ENCODE assay signal across 33 cellular contexts in genomic region chr18:2390158-2390557, GRCh38.
"Had no signal": no experiment of that assay in that cellular context is flagged by ENCODE, and none has a peak within 500 bp of the region (broad histone marks: within the 10 kb centered on the region; RNA-seq: fewer than 3 reads in every experiment).

No MANE protein-coding gene starts in this region.

- H3K36me3 Mint-ChIP-seq: activated naive CD8-positive, alpha-beta T cell treated with anti-CD3 and anti-CD28 coated beads for 36 hours had no signal

- H3K27me3 ChIP-seq: adrenal gland, body of pancreas, esophagus muscularis mucosa, gastroesophageal sphincter, heart right ventricle, hepatocyte had no signal

- H3K4me2 ChIP-seq: hepatocyte had no signal

- H3K27ac ChIP-seq: adrenal gland, body of pancreas, esophagus muscularis mucosa, gastroesophageal sphincter, heart right ventricle, hepatocyte, WERI-Rb-1 had no signal

- DNase-seq: activated B cell treated with CpG ODN at 0.5 μM for 24 hours; activated CD4-positive, alpha-beta T cell treated with anti-CD3 and anti-CD28 coated beads for 48 hours; activated CD4-positive, alpha-beta T cell treated with anti-CD3 and anti-CD28 coated beads, Interleukin-2, amount 50 U/mL, for 1 hour; activated CD4-positive, alpha-beta T cell treated with anti-CD3 and anti-CD28 coated beads, Interleukin-2, amount 50 U/mL, for 48 hours; activated CD8-positive, alpha-beta memory T cell treated with anti-CD3 and anti-CD28 coated beads for 24 hours; activated CD8-positive, alpha-beta T cell treated with anti-CD3 and anti-CD28 coated beads for 36 hours; activated effector memory CD4-positive, alpha-beta T cell treated with anti-CD3 and anti-CD28 coated beads, Interleukin-2, amount 50 U/mL, for 16 hours; activated naive CD4-positive, alpha-beta T cell treated with anti-CD3 and anti-CD28 coated beads for 36 hours; activated naive CD8-positive, alpha-beta T cell treated with anti-CD3 and anti-CD28 coated beads for 36 hours; activated naive CD8-positive, alpha-beta T cell treated with anti-CD3 and anti-CD28 coated beads, Interleukin-2, amount 50 U/mL, for 24 hours; activated T-cell treated with anti-CD3 and anti-CD28 coated beads, Interleukin-2, amount 50 U/mL, for 48 hours; adrenal gland; amygdala; aorta; body of pancreas; caudate nucleus; cortex of kidney; dermis blood vessel endothelial cell; effector CD4-positive, alpha-beta T cell; effector memory CD8-positive, alpha-beta T cell; foreskin melanocyte; heart right ventricle; T1000; WERI-Rb-1 had no signal

- H3K4me1 ChIP-seq: adrenal gland, body of pancreas, esophagus muscularis mucosa, gastroesophageal sphincter, heart right ventricle had no signal

- H3K4me1 Mint-ChIP-seq: activated B cell treated with CpG ODN at 0.5 μM for 24 hours; activated naive CD4-positive, alpha-beta T cell treated with anti-CD3 and anti-CD28 coated beads, Interleukin-2, amount 50 U/mL, for 24 hours; activated naive CD8-positive, alpha-beta T cell treated with anti-CD3 and anti-CD28 coated beads for 36 hours; activated naive CD8-positive, alpha-beta T cell treated with anti-CD3 and anti-CD28 coated beads, Interleukin-2, amount 50 U/mL, for 24 hours had no signal

- H3K79me2 ChIP-seq: hepatocyte had no signal

- H3K4me3 ChIP-seq: adrenal gland, body of pancreas, esophagus muscularis mucosa, gastroesophageal sphincter, heart right ventricle, hepatocyte had no signal

- H2AFZ ChIP-seq: hepatocyte had no signal

- H3K9me3 ChIP-seq: body of pancreas had no signal

- H3K36me3 ChIP-seq: adrenal gland, esophagus muscularis mucosa, gastroesophageal sphincter, heart right ventricle, WERI-Rb-1 had no signal

- H3K27ac Mint-ChIP-seq: activated B cell treated with CpG ODN at 0.5 μM for 24 hours; activated CD8-positive, alpha-beta T cell treated with anti-CD3 and anti-CD28 coated beads for 36 hours; activated naive CD4-positive, alpha-beta T cell treated with anti-CD3 and anti-CD28 coated beads for 36 hours; activated naive CD4-positive, alpha-beta T cell treated with anti-CD3 and anti-CD28 coated beads, Interleukin-2, amount 50 U/mL, for 24 hours; activated naive CD8-positive, alpha-beta T cell treated with anti-CD3 and anti-CD28 coated beads for 36 hours; activated naive CD8-positive, alpha-beta T cell treated with anti-CD3 and anti-CD28 coated beads, Interleukin-2, amount 50 U/mL, for 24 hours; activated T-helper 1 cell treated with anti-CD3 and anti-CD28 coated beads, Interleukin-12 subunit alpha, Interleukin-12 subunit beta, Interleukin-2, Interleukin-4 antibody, amounts not matched to agents 30 ng/mL and 10 ng/mL and 1 ng/mL, durations not matched to agents 14 hours and 24 hours and 36 hours; activated T-helper 2 cell treated with anti-CD3 and anti-CD28 coated beads, Interferon-gamma antibody, Interleukin-2, Interleukin-4, amounts not matched to agents 10 μg/mL and 5 μg/mL and 100 μg/mL, durations not matched to agents 14 hours and 24 hours and 36 hours; effector memory CD8-positive, alpha-beta T cell; T-helper 2 cell treated with Interferon-gamma antibody and Interleukin-4, amounts not matched to agents 5 μg/mL and 100 μg/mL, for 36 hours had no signal

- FAIRE-seq: colon had no signal

- H3K9me3 Mint-ChIP-seq: activated T-helper 1 cell treated with anti-CD3 and anti-CD28 coated beads, Interleukin-12 subunit alpha, Interleukin-12 subunit beta, Interleukin-2, Interleukin-4 antibody, amounts not matched to agents 30 ng/mL and 10 ng/mL and 1 ng/mL, durations not matched to agents 14 hours and 24 hours and 36 hours; effector memory CD8-positive, alpha-beta T cell had no signal

- H3K4me3 Mint-ChIP-seq: activated B cell treated with CpG ODN at 0.5 μM for 24 hours; activated CD8-positive, alpha-beta T cell treated with anti-CD3 and anti-CD28 coated beads for 36 hours; activated naive CD4-positive, alpha-beta T cell treated with anti-CD3 and anti-CD28 coated beads for 36 hours; activated naive CD4-positive, alpha-beta T cell treated with anti-CD3 and anti-CD28 coated beads, Interleukin-2, amount 50 U/mL, for 24 hours; activated naive CD8-positive, alpha-beta T cell treated with anti-CD3 and anti-CD28 coated beads for 36 hours; activated naive CD8-positive, alpha-beta T cell treated with anti-CD3 and anti-CD28 coated beads, Interleukin-2, amount 50 U/mL, for 24 hours; activated T-helper 1 cell treated with anti-CD3 and anti-CD28 coated beads, Interleukin-12 subunit alpha, Interleukin-12 subunit beta, Interleukin-2, Interleukin-4 antibody, amounts not matched to agents 30 ng/mL and 10 ng/mL and 1 ng/mL, durations not matched to agents 14 hours and 24 hours and 36 hours; effector memory CD8-positive, alpha-beta T cell; T-helper 2 cell treated with Interferon-gamma antibody and Interleukin-4, amounts not matched to agents 5 μg/mL and 100 μg/mL, for 36 hours had no signal

- ATAC-seq: activated CD4-positive, CD25-positive, alpha-beta regulatory T cell treated with anti-CD3 and anti-CD28 coated beads, Interleukin-2, amount 50 U/mL, for 24 hours; activated CD8-positive, alpha-beta T cell treated with anti-CD3 and anti-CD28 coated beads for 36 hours; activated naive CD8-positive, alpha-beta T cell treated with anti-CD3 and anti-CD28 coated beads, Interleukin-2, amount 50 U/mL, for 24 hours; body of pancreas; effector memory CD8-positive, alpha-beta T cell; gastroesophageal sphincter; heart right ventricle had no signal
